8 cellular contexts compared by ENCODE assay signal in the genomic region with DNA sequence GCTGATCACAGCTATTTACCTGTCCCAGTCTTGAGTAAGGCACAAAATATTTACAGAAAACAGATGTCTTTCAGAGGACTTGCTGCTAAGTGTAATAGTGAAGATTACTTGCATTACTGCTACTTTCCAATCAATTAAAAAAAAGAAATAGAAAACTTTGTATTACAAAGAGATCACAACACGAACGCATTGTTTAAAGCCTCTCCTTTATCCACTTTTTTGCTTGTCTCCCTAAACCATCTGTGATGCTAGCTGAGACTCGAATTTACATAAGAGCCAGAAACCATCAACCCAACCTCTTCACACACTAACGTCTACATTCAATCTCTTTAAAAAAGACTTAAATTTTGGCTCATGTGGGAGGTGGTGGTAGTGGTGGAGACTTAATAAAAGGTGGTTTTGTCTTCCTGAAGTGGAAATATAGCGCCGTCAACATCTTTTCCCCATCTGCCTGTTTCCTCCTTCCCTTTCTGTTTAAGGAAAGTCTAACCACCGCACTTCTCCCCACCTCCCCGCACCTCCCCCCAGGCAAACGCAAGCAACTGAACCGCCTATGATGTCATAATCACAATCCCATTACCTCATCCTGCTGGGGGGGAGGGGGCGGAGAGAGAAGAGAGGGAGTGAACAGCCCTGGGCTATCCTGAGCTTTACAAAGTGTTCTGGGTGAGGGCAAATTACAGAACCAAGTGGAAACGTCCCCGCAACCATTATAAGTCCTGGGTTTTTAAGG. TPM values are rescaled to one million over a fixed set of nuclear protein-coding genes. Genes with fewer than 3 reads are reported as not detected.
DNase-seq lines count a peak whose midpoint lies in the region; ATAC-seq, FAIRE-seq and TF ChIP-seq lines count a peak whose summit lies in the region.

No MANE protein-coding gene starts in this region.

- H3K4me3 ChIP-seq in Panc1 (ENCODE audit: low read depth in 2 of 2, low read length in 2 of 2): peak overlapping the region; percentile 88 to 92
- peak overlapping the region; percentile 74 for H3K4me3 ChIP-seq in bronchial epithelial cell (ENCODE audit: low read depth, low read length)
- H3K4me3 ChIP-seq in skeletal muscle satellite cell (ENCODE audit: low read length): peak overlapping the region; percentile 91

- H3K4me1 ChIP-seq in Panc1 (ENCODE audit: control insufficient read depth, insufficient read depth, low read length) (peaks cover 23% of the 10 kb centered on the region), skeletal muscle satellite cell (ENCODE audit: control insufficient read depth, insufficient read depth, low read length) (peaks cover 15% of the 10 kb centered on the region)

- H3K27ac ChIP-seq in Panc1 (ENCODE audit: low read length): peak overlapping the region; percentile 98

- intact Hi-C loops in Panc1 (cut with micrococcal nuclease; ENCODE audit: unreplicated experiment): no loop called here

- H3K27me3 ChIP-seq in Panc1 (ENCODE audit: control insufficient read depth, insufficient read depth, low read length): no peaks in the 10 kb centered on the region
- no peaks in the 10 kb centered on the region for H3K27me3 ChIP-seq in bronchial epithelial cell (ENCODE audit: control insufficient read depth, insufficient read depth, low read length)
- H3K27me3 ChIP-seq in skeletal muscle satellite cell (ENCODE audit: control insufficient read depth, insufficient read depth, low read length): no peaks in the 10 kb centered on the region

- H3K9ac ChIP-seq in skeletal muscle satellite cell (ENCODE audit: low read depth, low read length): peak overlapping the region; percentile 98

- DNase-seq in COLO668 (lab: John Stamatoyannopoulos, UW; ENCODE audit: unreplicated experiment) (peak; percentile 79), Panc1 (ENCODE audit: low read depth, low spot score) (peak; percentile 90), bronchial epithelial cell (ENCODE audit: low read depth) (no peak), iPS-NIHi11 (ENCODE audit: low spot score) (peak; percentile 78)
- no peak for DNase-seq in stimulated activated CD8-positive, alpha-beta memory T cell treated with anti-CD3 and anti-CD28 coated beads, Interleukin-4, amount 100 ng/mL, for 48 hours

- no peak for TF ChIP-seq CTCF in Panc1 (IDR thresholded peaks at IDR 0.05)
- no peak for TF ChIP-seq CTCF in bronchial epithelial cell (IDR thresholded peaks at IDR 0.05; ENCODE audit: insufficient read depth, low read length, severe bottlenecking)

- ATAC-seq in GM19328 (IDR thresholded peaks at IDR 0.05; ENCODE audit: unreplicated experiment) (peak; percentile 3), HG03354 (IDR thresholded peaks at IDR 0.05; ENCODE audit: poor library complexity, severe bottlenecking, unreplicated experiment) (peak; percentile 34), Panc1 (peak; percentile 64)

- TSS peak; percentile 99 for BruUV-seq in Panc1 (replicated peaks; lab: Mats Ljungman, UMichigan)

- POLR2A ChIA-PET in Panc1 (lab: Charles Lee): interaction anchor here (0.6 to 1.0 kb wide), 2 partner anchors 12 to 122 kb away, joined by 6 read pairs; no protein-coding TSS in a partner anchor

- peaks cover 9% of the 10 kb centered on the region; the same call in 1 of the 2 replicates for H3K36me3 ChIP-seq in Panc1 (ENCODE audit: control insufficient read depth, insufficient read depth, low read length)
- H3K36me3 ChIP-seq in bronchial epithelial cell (ENCODE audit: control insufficient read depth, insufficient read depth, low read length): peaks cover 2% of the 10 kb centered on the region
- peaks cover 14% of the 10 kb centered on the region for H3K36me3 ChIP-seq in skeletal muscle satellite cell (ENCODE audit: insufficient read depth, low read length)

- CTCF ChIA-PET in Panc1 (lab: Charles Lee): interaction anchor here (0.6 to 1.9 kb wide), 2 partner anchors 15 to 45 kb away, joined by 4 to 9 read pairs; a partner anchor contains a TSS

- in situ Hi-C loops in Panc1 (cut with HindIII; ENCODE audit: low pct_unique_long_range_greater_than_20kb, low sequenced_read_pairs): no loop called here

- H3K9me3 ChIP-seq in Panc1 (ENCODE audit: control insufficient read depth, insufficient read depth, low read depth, low read length) (no peaks in the 10 kb centered on the region), skeletal muscle satellite cell (replicated peaks; ENCODE audit: low read length) (no peaks in the 10 kb centered on the region)

- no peak for FAIRE-seq in bronchial epithelial cell (lab: Jason Lieb, UNC)

- peak overlapping the region; percentile 98 for H3K4me2 ChIP-seq in skeletal muscle satellite cell (ENCODE audit: low read length)

RNA-seq across cellular contexts. Expression of a gene that starts 0.9 kb away (rescaled TPM):
- total RNA-seq in Panc1 (2021; ENCODE audit: unreplicated experiment) (50.4 TPM), bronchial epithelial cell (10.3 and 17.7 TPM in 2 replicates)
- 56.4 TPM for polyA plus RNA-seq in Panc1 (2012; ENCODE audit: insufficient read length)
- total RNA-seq in skeletal muscle satellite cell (2012; rRNA removed): 22.7 and 26.6 TPM in 2 replicates

RNA-seq across cellular contexts. Expression of a gene that starts 5.5 kb away (rescaled TPM):
- 14.1 TPM for total RNA-seq in Panc1 (2021; ENCODE audit: unreplicated experiment)
- polyA plus RNA-seq in Panc1 (2012; ENCODE audit: insufficient read length): 3.4 TPM
- total RNA-seq in bronchial epithelial cell: 0.26 TPM in 2 replicates
- 3.7 and 5.6 TPM in 2 replicates for total RNA-seq in skeletal muscle satellite cell (2012; rRNA removed)

RNA-seq across cellular contexts. Expression of a gene that starts 15.4 kb away (rescaled TPM):
- total RNA-seq in Panc1 (2021; ENCODE audit: unreplicated experiment): 65.0 TPM
- 34.2 TPM for polyA plus RNA-seq in Panc1 (2012; ENCODE audit: insufficient read length)
- 42.4 and 44.5 TPM in 2 replicates for total RNA-seq in bronchial epithelial cell
- 29.2 and 29.9 TPM in 2 replicates for total RNA-seq in skeletal muscle satellite cell (2012; rRNA removed)

Comparison
In these comparisons a context has a peak if more than half of its experiments do, and no peak if none do; other contexts are left out.
1. DNase-seq: peak in COLO668 (single experiment), Panc1 (single experiment) and iPS-NIHi11 (single experiment); none in bronchial epithelial cell (single experiment) and stimulated activated CD8-positive, alpha-beta memory T cell treated with anti-CD3 and anti-CD28 coated beads, Interleukin-4, amount 100 ng/mL, for 48 hours (single experiment).
2. ATAC-seq: peak in every context shown above with its lines; median percentile 64 in Panc1; 34 in HG03354; 3 in GM19328.
3. RNA of a gene that starts 5.5 kb away (total RNA-seq): 14.1 TPM in Panc1 (single experiment); 0.26 TPM in bronchial epithelial cell; every median in the first group is over 10 times any median in the second.
4. Peak in every context shown above with its lines, with median percentiles within 50 percentile points of each other: H3K4me3 ChIP-seq.